In the genomic region with DNA sequence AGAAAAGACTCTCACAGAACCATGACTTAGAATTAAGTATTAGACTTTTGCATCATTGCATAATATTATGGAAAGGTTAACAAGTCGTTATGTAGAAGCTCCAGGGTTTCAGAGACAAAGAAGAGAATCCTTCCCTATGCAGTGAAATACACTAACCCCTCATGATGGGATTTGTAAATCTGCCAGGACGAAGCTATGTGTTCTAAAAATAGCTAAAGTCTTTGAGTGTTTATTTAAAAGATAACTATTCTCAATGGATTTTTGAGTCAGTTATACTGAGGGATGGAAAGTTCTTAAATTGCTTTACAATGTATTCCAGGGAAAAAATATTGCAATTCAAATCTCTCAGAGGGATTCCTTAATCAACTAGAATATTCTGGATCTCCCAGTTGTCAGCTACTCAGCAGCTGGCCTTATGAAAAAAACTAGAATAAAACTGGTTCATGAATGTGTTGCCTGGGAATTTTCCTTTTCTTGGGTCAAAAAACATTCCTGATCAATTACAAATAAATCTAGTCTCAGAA, we compare ENCODE assay signal across 1 cellular context.
TF ChIP-seq lines count a peak whose summit lies in the region.

No MANE protein-coding gene starts in this region.

TF ChIP-seq in IMR-90, 13 proteins besides CTCF, POLR2A, EP300 and RAD21 (continued from another document):
- TF ChIP-seq, protein P1, sequence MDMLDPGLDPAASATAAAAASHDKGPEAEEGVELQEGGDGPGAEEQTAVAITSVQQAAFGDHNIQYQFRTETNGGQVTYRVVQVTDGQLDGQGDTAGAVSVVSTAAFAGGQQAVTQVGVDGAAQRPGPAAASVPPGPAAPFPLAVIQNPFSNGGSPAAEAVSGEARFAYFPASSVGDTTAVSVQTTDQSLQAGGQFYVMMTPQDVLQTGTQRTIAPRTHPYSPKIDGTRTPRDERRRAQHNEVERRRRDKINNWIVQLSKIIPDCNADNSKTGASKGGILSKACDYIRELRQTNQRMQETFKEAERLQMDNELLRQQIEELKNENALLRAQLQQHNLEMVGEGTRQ (IDR thresholded peaks at IDR 0.05; ENCODE audit: low read depth, low read length): no peak
- TF ChIP-seq NFE2L2 (IDR thresholded peaks at IDR 0.05; ENCODE audit: low read depth, low read length): no peak
- TF ChIP-seq MAZ (IDR thresholded peaks at IDR 0.05; ENCODE audit: borderline replicate concordance, low read depth, low read length): no peak
- no peak for TF ChIP-seq RCOR1 (IDR thresholded peaks at IDR 0.05; ENCODE audit: insufficient replicate concordance, low read length)
- TF ChIP-seq, protein P2, sequence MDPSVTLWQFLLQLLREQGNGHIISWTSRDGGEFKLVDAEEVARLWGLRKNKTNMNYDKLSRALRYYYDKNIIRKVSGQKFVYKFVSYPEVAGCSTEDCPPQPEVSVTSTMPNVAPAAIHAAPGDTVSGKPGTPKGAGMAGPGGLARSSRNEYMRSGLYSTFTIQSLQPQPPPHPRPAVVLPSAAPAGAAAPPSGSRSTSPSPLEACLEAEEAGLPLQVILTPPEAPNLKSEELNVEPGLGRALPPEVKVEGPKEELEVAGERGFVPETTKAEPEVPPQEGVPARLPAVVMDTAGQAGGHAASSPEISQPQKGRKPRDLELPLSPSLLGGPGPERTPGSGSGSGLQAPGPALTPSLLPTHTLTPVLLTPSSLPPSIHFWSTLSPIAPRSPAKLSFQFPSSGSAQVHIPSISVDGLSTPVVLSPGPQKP (IDR thresholded peaks at IDR 0.05; ENCODE audit: borderline replicate concordance, low read depth, low read length): no peak
- TF ChIP-seq MXI1 (IDR thresholded peaks at IDR 0.05; ENCODE audit: borderline replicate concordance, low read depth, low read length): no peak
- no peak for TF ChIP-seq FOS (IDR thresholded peaks at IDR 0.05; ENCODE audit: low read depth, low read length)
